Comparison of ENCODE assay signal across 8 cellular contexts in the genomic region with DNA sequence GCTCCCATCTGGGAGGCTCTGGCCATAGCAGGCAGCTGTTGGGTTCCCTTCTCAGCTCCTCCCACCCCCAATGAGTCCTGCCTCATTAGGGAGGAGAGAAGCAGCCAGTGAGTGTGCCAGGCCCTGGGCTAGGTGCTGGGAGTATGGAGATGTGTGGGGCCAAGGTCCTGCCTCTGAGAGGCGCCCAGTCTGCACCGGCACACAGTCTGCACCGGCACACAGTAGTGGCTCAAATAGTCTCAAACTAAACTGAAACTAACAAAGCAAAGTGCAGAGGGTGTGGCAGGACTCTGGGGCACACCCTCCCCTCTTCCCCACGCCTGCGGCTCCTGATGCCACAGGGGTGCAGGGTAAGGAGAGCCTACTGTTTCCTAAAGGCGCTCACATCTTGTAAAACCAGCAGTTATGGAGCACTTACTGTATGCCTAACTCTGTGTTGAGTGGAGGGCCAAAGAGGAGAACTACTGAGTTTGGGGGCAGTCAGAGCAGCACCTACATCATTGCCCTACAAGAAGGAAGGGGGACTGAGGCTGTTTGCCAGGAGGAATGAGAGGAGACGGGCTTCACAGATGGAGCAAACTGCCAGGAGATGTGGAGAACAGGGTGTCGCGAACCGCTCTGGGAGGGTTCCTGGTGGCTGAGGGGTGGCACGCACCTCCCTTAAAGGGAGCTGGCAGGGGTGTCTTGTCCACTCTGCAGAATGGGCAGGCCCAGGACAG. TPM values are rescaled to one million over a fixed set of nuclear protein-coding genes. Genes with fewer than 3 reads are reported as not detected.
A peak's percentile ranks its signal among the peaks of the same experiment; 100 is the strongest.
DNase-seq lines count a peak whose midpoint lies in the region; ATAC-seq and TF ChIP-seq lines count a peak whose summit lies in the region.

No MANE protein-coding gene starts in this region.

- H3K27ac Mint-ChIP-seq in activated CD4-positive, alpha-beta T cell treated with anti-CD3 and anti-CD28 coated beads, Interleukin-2, amount 10 ng/mL, durations not matched to agents 7 days and 5 days = peak overlapping the region; percentile 90

- no peaks in the 10 kb centered on the region for H3K9me3 Mint-ChIP-seq in activated CD4-positive, alpha-beta T cell treated with anti-CD3 and anti-CD28 coated beads, Interleukin-2, amount 10 ng/mL, durations not matched to agents 7 days and 5 days

- H3K27me3 Mint-ChIP-seq in activated CD4-positive, alpha-beta T cell treated with anti-CD3 and anti-CD28 coated beads, Interleukin-2, amount 10 ng/mL, durations not matched to agents 7 days and 5 days = no peaks in the 10 kb centered on the region

- peak; percentile 70 for DNase-seq in activated CD4-positive, alpha-beta T cell treated with anti-CD3 and anti-CD28 coated beads, Interleukin-2, amount 10 ng/mL, durations not matched to agents 7 days and 5 days
- DNase-seq in activated CD4-positive, alpha-beta T cell treated with anti-CD3 and anti-CD28 coated beads for 1 hour = no peak
- peak; percentile 23 for DNase-seq in activated CD8-positive, alpha-beta memory T cell treated with anti-CD3 and anti-CD28 coated beads, Interleukin-2, amount 50 U/mL, for 4 hours
- DNase-seq in iPS-NIHi7 (ENCODE audit: extremely low spot score) (peak; percentile 22), thoracic aorta (ENCODE audit: low spot score) (no peak), Ammon's horn (ENCODE audit: low spot score) (no peak), nucleus accumbens (lab: John Stamatoyannopoulos, UW) (no peak)

- peaks cover 75% of the 10 kb centered on the region for H3K4me1 Mint-ChIP-seq in activated CD4-positive, alpha-beta T cell treated with anti-CD3 and anti-CD28 coated beads, Interleukin-2, amount 10 ng/mL, durations not matched to agents 7 days and 5 days

- no peaks in the 10 kb centered on the region for H3K27me3 ChIP-seq in thoracic aorta (replicated peaks; ENCODE audit: insufficient read depth)

- H3K4me1 ChIP-seq in thoracic aorta (ENCODE audit: control insufficient read depth in 1 of 2, low read depth in 2 of 2) = peaks cover 10 to 26% of the 10 kb centered on the region in 2 donors

- no peak overlapping the region for H3K27ac ChIP-seq in thoracic aorta

- H3K36me3 ChIP-seq in thoracic aorta = no peaks in the 10 kb centered on the region

- ATAC-seq in thoracic aorta (ENCODE audit: insufficient number of reproducible peaks, low FRiP score, low read depth) (no peak), GM21423 (IDR thresholded peaks at IDR 0.05; ENCODE audit: unreplicated experiment) (no peak)

- no peaks in the 10 kb centered on the region for H3K9me3 ChIP-seq in thoracic aorta

- peak overlapping the region; percentile 74 for H3K4me3 ChIP-seq in thoracic aorta

- POLR2A ChIA-PET in activated CD4-positive, alpha-beta T cell treated with anti-CD3 and anti-CD28 coated beads, Interleukin-2, amount 10 ng/mL, durations not matched to agents 7 days and 5 days (lab: Charles Lee) = no interaction called here

- H3K4me3 Mint-ChIP-seq in activated CD4-positive, alpha-beta T cell treated with anti-CD3 and anti-CD28 coated beads, Interleukin-2, amount 10 ng/mL, durations not matched to agents 7 days and 5 days = peak overlapping the region; percentile 98

- no peak for TF ChIP-seq CTCF in thoracic aorta (IDR thresholded peaks at IDR 0.05)

- H3K36me3 Mint-ChIP-seq in activated CD4-positive, alpha-beta T cell treated with anti-CD3 and anti-CD28 coated beads, Interleukin-2, amount 10 ng/mL, durations not matched to agents 7 days and 5 days (ENCODE audit: low read depth) = peaks cover 43% of the 10 kb centered on the region

- CTCF ChIA-PET in activated CD4-positive, alpha-beta T cell treated with anti-CD3 and anti-CD28 coated beads, Interleukin-2, amount 10 ng/mL, durations not matched to agents 7 days and 5 days (lab: Charles Lee) = interaction anchor here (1.0 to 7.9 kb wide), 8 partner anchors 11 to 46 kb away, joined by 3 to 143 read pairs (median 5); partner anchors contain the start of genes GGA1, LGALS1, NOL12 and PDXP

RNA-seq across cellular contexts. Expression of gene SH3BP1, which starts 1.0 kb away (rescaled TPM):
- total RNA-seq in activated CD4-positive, alpha-beta T cell treated with anti-CD3 and anti-CD28 coated beads, Interleukin-2, amount 10 ng/mL, durations not matched to agents 7 days and 5 days = 100 to 1,000 TPM; 184 to 187 TPM
- total RNA-seq in thoracic aorta = 10 to 100 TPM in 1 of 2 donors, 1 to 10 TPM in 1; 5.6 to 14.2 TPM

RNA-seq across cellular contexts. Expression of gene PDXP, which starts 20.0 kb away (rescaled TPM):
- total RNA-seq in activated CD4-positive, alpha-beta T cell treated with anti-CD3 and anti-CD28 coated beads, Interleukin-2, amount 10 ng/mL, durations not matched to agents 7 days and 5 days = 10 to 100 TPM; 21.5 to 21.8 TPM
- 10 to 100 TPM in 1 of 2 donors, 1 to 10 TPM in 1; 6.3 to 13.8 TPM for total RNA-seq in thoracic aorta

RNA-seq across cellular contexts. Expression of gene GGA1, which starts 29.9 kb away (rescaled TPM):
- 10 to 100 TPM; 58.5 to 62.8 TPM for total RNA-seq in activated CD4-positive, alpha-beta T cell treated with anti-CD3 and anti-CD28 coated beads, Interleukin-2, amount 10 ng/mL, durations not matched to agents 7 days and 5 days
- total RNA-seq in thoracic aorta = 10 to 100 TPM; 59.9 to 61.2 TPM

RNA-seq across cellular contexts. Expression of gene LGALS1, which starts 36.9 kb away (rescaled TPM):
- total RNA-seq in activated CD4-positive, alpha-beta T cell treated with anti-CD3 and anti-CD28 coated beads, Interleukin-2, amount 10 ng/mL, durations not matched to agents 7 days and 5 days = 1,000 to 10,000 TPM; 1,140 to 1,273 TPM
- total RNA-seq in thoracic aorta = 1,000 to 10,000 TPM; 1,470 to 1,957 TPM

RNA-seq across cellular contexts. Expression of gene NOL12, which starts 47.6 kb away (rescaled TPM):
- 10 to 100 TPM; 57.3 to 57.7 TPM for total RNA-seq in activated CD4-positive, alpha-beta T cell treated with anti-CD3 and anti-CD28 coated beads, Interleukin-2, amount 10 ng/mL, durations not matched to agents 7 days and 5 days
- total RNA-seq in thoracic aorta = 10 to 100 TPM; 11.1 to 58.9 TPM

Comparison
In these comparisons a context has a peak if more than half of its experiments do, and no peak if none do; other contexts are left out.
1. DNase-seq: peak in activated CD4-positive, alpha-beta T cell treated with anti-CD3 and anti-CD28 coated beads, Interleukin-2, amount 10 ng/mL, durations not matched to agents 7 days and 5 days (single experiment), activated CD8-positive, alpha-beta memory T cell treated with anti-CD3 and anti-CD28 coated beads, Interleukin-2, amount 50 U/mL, for 4 hours (single experiment) and iPS-NIHi7 (single experiment); none in activated CD4-positive, alpha-beta T cell treated with anti-CD3 and anti-CD28 coated beads for 1 hour (single experiment), thoracic aorta (single experiment), Ammon's horn (single experiment) and nucleus accumbens (0 of 56).
2. RNA of gene SH3BP1, which starts 1.0 kb away (total RNA-seq): 184 to 187 TPM in activated CD4-positive, alpha-beta T cell treated with anti-CD3 and anti-CD28 coated beads, Interleukin-2, amount 10 ng/mL, durations not matched to agents 7 days and 5 days; 5.6 to 14.2 TPM in thoracic aorta; every median in the first group is over 10 times any median in the second.